Comparison of ENCODE assay signal across 8 cellular contexts in genomic region chr1:26788836-26789611, GRCh38. TPM values are rescaled to one million over a fixed set of nuclear protein-coding genes. Genes with fewer than 3 reads are reported as not detected.
DNase-seq lines count a peak whose midpoint lies in the region; ATAC-seq lines count a peak whose summit lies in the region.

No MANE protein-coding gene starts in this region.

- intact Hi-C loops in CD4-positive, alpha-beta memory T cell (cut with micrococcal nuclease) = loop anchor here (1.0 to 2.0 kb wide), 8 partner anchors 44 to 289 kb away; no protein-coding TSS in a partner anchor
- intact Hi-C loops in activated CD4-positive, alpha-beta T cell treated with anti-CD3 and anti-CD28 coated beads for 36 hours (cut with DNase I, micrococcal nuclease) = loop anchor here (1.0 to 5.0 kb wide), 11 partner anchors 21 to 938 kb away; partner anchors contain the start of genes DHDDS (in 1 of the 2) and FAM76A (in 1 of the 2)

- peak; percentile 83 to 92 (median 86) for DNase-seq in CD4-positive, alpha-beta memory T cell
- DNase-seq in NCI-H446 (lab: John Stamatoyannopoulos, UW) = peak; percentile 88 to 90
- peak; percentile 94 for DNase-seq in activated CD4-positive, alpha-beta T cell treated with anti-CD3 and anti-CD28 coated beads for 36 hours
- DNase-seq in stimulated activated CD4-positive, alpha-beta T cell treated with anti-CD3 and anti-CD28 coated beads, Interleukin-1b, Interleukin-23, amount 100 ng/mL, for 24 hours (ENCODE audit: low read depth in 4 of 4, low spot score in 1 of 4) = peak; percentile 74 to 81 (median 78)

- H3K27me3 ChIP-seq in CD4-positive, alpha-beta memory T cell (ENCODE audit: insufficient read depth, low read length) = no peaks in the 10 kb centered on the region
- H3K27me3 ChIP-seq in layer of hippocampus (ENCODE audit: control insufficient read depth, insufficient read depth, low read length) = no peaks in the 10 kb centered on the region

- no peaks in the 10 kb centered on the region for H3K27me3 Mint-ChIP-seq in CD4-positive, alpha-beta memory T cell
- no peaks in the 10 kb centered on the region for H3K27me3 Mint-ChIP-seq in activated CD4-positive, alpha-beta T cell treated with anti-CD3 and anti-CD28 coated beads for 36 hours

- H3K36me3 Mint-ChIP-seq in CD4-positive, alpha-beta memory T cell = peaks cover 11 to 34% of the 10 kb centered on the region in 2 donors
- peaks cover 22% of the 10 kb centered on the region for H3K36me3 Mint-ChIP-seq in activated CD4-positive, alpha-beta T cell treated with anti-CD3 and anti-CD28 coated beads for 36 hours (ENCODE audit: low read depth)

- H3K9me3 ChIP-seq in CD4-positive, alpha-beta memory T cell (ENCODE audit: control insufficient read depth in 1 of 2, low read length in 2 of 2) = no peaks in the 10 kb centered on the region

- H3K36me3 ChIP-seq in CD4-positive, alpha-beta memory T cell (ENCODE audit: insufficient read depth, low read length) = peaks cover under 1% of the 10 kb centered on the region

- peak overlapping the region; percentile 86 to 100 (median 98) for H3K4me3 Mint-ChIP-seq in CD4-positive, alpha-beta memory T cell
- H3K4me3 Mint-ChIP-seq in activated CD4-positive, alpha-beta T cell treated with anti-CD3 and anti-CD28 coated beads for 36 hours = peak overlapping the region; percentile 82

- CTCF ChIA-PET in CD4-positive, alpha-beta memory T cell (lab: Charles Lee; ENCODE audit: partially characterized antibody) = interaction anchor here (0.6 to 6.1 kb wide), 46 partner anchors 10 to 288 kb away, joined by 3 to 352 read pairs (median 6); partner anchors contain the start of gene ARID1A
- CTCF ChIA-PET in activated CD4-positive, alpha-beta T cell treated with anti-CD3 and anti-CD28 coated beads for 36 hours (lab: Charles Lee) = interaction anchor here (0.7 to 8.0 kb wide), 47 partner anchors 11 to 288 kb away, joined by 3 to 180 read pairs (median 4); partner anchors contain the start of gene KDF1

- ATAC-seq in HG02763 (IDR thresholded peaks at IDR 0.05; ENCODE audit: unreplicated experiment) (peak; percentile 23), GM21619 (IDR thresholded peaks at IDR 0.05; ENCODE audit: unreplicated experiment) (no peak)
- ATAC-seq in activated CD4-positive, alpha-beta T cell treated with anti-CD3 and anti-CD28 coated beads for 36 hours = peak; percentile 28

- peaks cover 52 to 76% (median 66%) of the 10 kb centered on the region in 4 donors for H3K4me1 Mint-ChIP-seq in CD4-positive, alpha-beta memory T cell
- H3K4me1 Mint-ChIP-seq in activated CD4-positive, alpha-beta T cell treated with anti-CD3 and anti-CD28 coated beads for 36 hours = peaks cover 60% of the 10 kb centered on the region

- H3K9me3 Mint-ChIP-seq in CD4-positive, alpha-beta memory T cell = peaks cover 0 to 3% (median 0%) of the 10 kb centered on the region in 8 donors
- no peaks in the 10 kb centered on the region for H3K9me3 Mint-ChIP-seq in activated CD4-positive, alpha-beta T cell treated with anti-CD3 and anti-CD28 coated beads for 36 hours (ENCODE audit: low read depth)

- H3K4me1 ChIP-seq in CD4-positive, alpha-beta memory T cell (ENCODE audit: insufficient read depth, low read length) = peaks cover 68% of the 10 kb centered on the region

- peak overlapping the region; percentile 87 to 88 for H3K4me3 ChIP-seq in CD4-positive, alpha-beta memory T cell (ENCODE audit: low read length in 2 of 2)

- peak overlapping the region; percentile 91 to 100 (median 99) for H3K27ac Mint-ChIP-seq in CD4-positive, alpha-beta memory T cell
- H3K27ac Mint-ChIP-seq in activated CD4-positive, alpha-beta T cell treated with anti-CD3 and anti-CD28 coated beads for 36 hours = peak overlapping the region; percentile 99

- peak overlapping the region; percentile 90 for H3K27ac ChIP-seq in CD4-positive, alpha-beta memory T cell (ENCODE audit: low read depth, low read length)
- H3K27ac ChIP-seq in cingulate gyrus (ENCODE audit: low read depth, low read length) (peak overlapping the region; percentile 100), layer of hippocampus (ENCODE audit: low read depth, low read length) (peak overlapping the region; percentile 100)

- POLR2A ChIA-PET in CD4-positive, alpha-beta memory T cell (lab: Charles Lee; ENCODE audit: partially characterized antibody) = interaction anchor here (0.6 to 13.8 kb wide), 28 partner anchors 11 to 1186 kb away, joined by 3 to 595 read pairs (median 8); partner anchors contain the start of genes ARID1A, GPN2, HMGN2 and SFN
- POLR2A ChIA-PET in activated CD4-positive, alpha-beta T cell treated with anti-CD3 and anti-CD28 coated beads for 36 hours (lab: Charles Lee) = interaction anchor here (0.6 to 5.8 kb wide), 12 partner anchors 45 to 288 kb away, joined by 3 to 83 read pairs (median 4); partner anchors contain the start of genes GPATCH3 and GPN2

RNA-seq across cellular contexts. Expression of gene PIGV, which starts 1.3 kb away (rescaled TPM):
- total RNA-seq in CD4-positive, alpha-beta memory T cell = 10 to 100 TPM; 17.7 to 18.2 TPM
- 10 to 100 TPM in 1 of 2 donors, 1 to 10 TPM in 1; 7.9 to 13.2 TPM for polyA plus RNA-seq in CD4-positive, alpha-beta memory T cell
- total RNA-seq in activated CD4-positive, alpha-beta T cell treated with anti-CD3 and anti-CD28 coated beads for 36 hours = 10 to 100 TPM; 12.0 to 17.2 TPM

RNA-seq across cellular contexts. Expression of gene ZDHHC18, which starts 37.5 kb away (rescaled TPM):
- 10 to 100 TPM; 54.9 to 56.4 TPM for total RNA-seq in CD4-positive, alpha-beta memory T cell
- polyA plus RNA-seq in CD4-positive, alpha-beta memory T cell = 10 to 100 TPM in 1 of 2 donors, 1 to 10 TPM in 1; 6.2 to 18.1 TPM
- total RNA-seq in activated CD4-positive, alpha-beta T cell treated with anti-CD3 and anti-CD28 coated beads for 36 hours = 10 to 100 TPM; 51.6 to 66.0 TPM
